In genomic region chr6:41258196-41258493, GRCh38 we compare ENCODE assay signal across 16 cellular contexts.
"Had no signal": no experiment of that assay in that cellular context is flagged by ENCODE, and none has a peak within 500 bp of the region (broad histone marks: within the 10 kb centered on the region; RNA-seq: fewer than 3 reads in every experiment).

No MANE protein-coding gene starts in this region.

- H3K27me3 Mint-ChIP-seq: activated naive CD8-positive, alpha-beta T cell; stimulated activated naive CD8-positive, alpha-beta T cell treated with anti-CD3 and anti-CD28 coated beads, Interleukin-15, Interleukin-2, amounts not matched to agents 100 ng/mL and 50 ng/mL, for 24 hours had no signal

- DNase-seq: activated CD4-positive, alpha-beta T cell treated with anti-CD3 and anti-CD28 coated beads, Interleukin-2, amount 50 U/mL, for 1 hour; activated gamma-delta T cell treated with Interleukin-2 at 50 U/mL for 16 hours; amniotic stem cell; central memory CD4-positive, alpha-beta T cell; colonic mucosa; hypothalamus; kidney glomerular epithelial cell; mesendoderm; ovary; sigmoid colon; spleen; trophoblast cell had no signal

- H3K4me3 Mint-ChIP-seq: activated naive CD8-positive, alpha-beta T cell; stimulated activated naive CD8-positive, alpha-beta T cell treated with anti-CD3 and anti-CD28 coated beads, Interleukin-15, Interleukin-2, amounts not matched to agents 100 ng/mL and 50 ng/mL, for 24 hours had no signal

- H3K27ac Mint-ChIP-seq: activated naive CD8-positive, alpha-beta T cell; stimulated activated naive CD8-positive, alpha-beta T cell treated with anti-CD3 and anti-CD28 coated beads, Interleukin-15, Interleukin-2, amounts not matched to agents 100 ng/mL and 50 ng/mL, for 24 hours had no signal

- ATAC-seq: activated CD4-positive, CD25-positive, alpha-beta regulatory T cell treated with anti-CD3 and anti-CD28 coated beads, Interleukin-2, amount 50 U/mL, for 24 hours; esophagus mucosa had no signal
